ENCODE assay signal across 24 cellular contexts in genomic region chr2:10891391-10891790, GRCh38. TPM values are rescaled to one million over a fixed set of nuclear protein-coding genes. Genes with fewer than 3 reads are reported as not detected.
DNase-seq lines count a peak whose midpoint lies in the region.
"Had no signal": no experiment of that assay in that cellular context is flagged by ENCODE, and none has a peak within 500 bp of the region (broad histone marks: within the 10 kb centered on the region; RNA-seq: fewer than 3 reads in every experiment).

No MANE protein-coding gene starts in this region.

- peaks cover 6% of the 10 kb centered on the region; the same call in 1 of the 2 replicates for H3K4me1 ChIP-seq in SJCRH30

- H3K27ac ChIP-seq in SJCRH30 = no peak overlapping the region
- H3K27ac ChIP-seq: 22Rv1 had no signal

- H3K9me3 ChIP-seq in SJCRH30 (replicated peaks) = no peaks in the 10 kb centered on the region
- H3K9me3 ChIP-seq: BE2C, MG63, SK-N-SH had no signal

- DNase-seq in NCI-H2171 treated with DMSO at 0.1 percent for 48 hours (lab: John Stamatoyannopoulos, UW) (peak; percentile 45), NCI-H2171 (lab: John Stamatoyannopoulos, UW) (no peak), NCI-H1694 (lab: John Stamatoyannopoulos, UW) (peak; percentile 61), ecto neural progenitor cell (ENCODE audit: low spot score) (peak; percentile 29), posterior vena cava (ENCODE audit: low spot score) (peak; percentile 49), activated gamma-delta T cell treated with Interleukin-2 at 50 U/mL for 16 hours (no peak), GM03348 (ENCODE audit: low spot score) (no peak), SJCRH30 (no peak)
- DNase-seq: BE2C, DMS53, IMR-90, KG1, MG63, NCI-H1105 treated with DMSO at 0.1 percent for 48 hours, NCI-H146, NCI-H2029 treated with DMSO at 0.1 percent for 48 hours, NCI-H226, NCI-H510A treated with DMSO at 0.1 percent for 48 hours, NCI-H774, SIG-M5, SK-N-SH had no signal

- no peak overlapping the region for H3K4me3 ChIP-seq in SJCRH30
- H3K4me3 ChIP-seq: GM12878, MG63 had no signal

- no peaks in the 10 kb centered on the region for H3K36me3 ChIP-seq in SJCRH30
- H3K36me3 ChIP-seq: BE2C, MG63 had no signal

- no peaks in the 10 kb centered on the region for H3K27me3 ChIP-seq in SJCRH30
- H3K27me3 ChIP-seq: BE2C, MG63 had no signal

- intact Hi-C loops in posterior vena cava (cut with DNase I) = no loop called here

RNA-seq across cellular contexts. Expression of gene KCNF1, which starts 20.3 kb away (rescaled TPM):
- under 1 TPM; 0.19 to 0.29 TPM for total RNA-seq in posterior vena cava
- total RNA-seq in SJCRH30 (2014; rRNA removed; shearing (Covaris generic)) = 0.42 and 0.51 TPM in 2 replicates
- total RNA-seq: Daoy, GM12878 had no signal

Comparison
In these comparisons a context has a peak if more than half of its experiments do, and no peak if none do; other contexts are left out.
1. DNase-seq: peak in NCI-H2171 treated with DMSO at 0.1 percent for 48 hours (single experiment), NCI-H1694 (single experiment), ecto neural progenitor cell (single experiment) and posterior vena cava (single experiment); none in NCI-H2171 (single experiment), activated gamma-delta T cell treated with Interleukin-2 at 50 U/mL for 16 hours (single experiment), GM03348 (single experiment) and SJCRH30 (0 of 2).